Comparison of ENCODE assay signal across 1 cellular context in the genomic region with DNA sequence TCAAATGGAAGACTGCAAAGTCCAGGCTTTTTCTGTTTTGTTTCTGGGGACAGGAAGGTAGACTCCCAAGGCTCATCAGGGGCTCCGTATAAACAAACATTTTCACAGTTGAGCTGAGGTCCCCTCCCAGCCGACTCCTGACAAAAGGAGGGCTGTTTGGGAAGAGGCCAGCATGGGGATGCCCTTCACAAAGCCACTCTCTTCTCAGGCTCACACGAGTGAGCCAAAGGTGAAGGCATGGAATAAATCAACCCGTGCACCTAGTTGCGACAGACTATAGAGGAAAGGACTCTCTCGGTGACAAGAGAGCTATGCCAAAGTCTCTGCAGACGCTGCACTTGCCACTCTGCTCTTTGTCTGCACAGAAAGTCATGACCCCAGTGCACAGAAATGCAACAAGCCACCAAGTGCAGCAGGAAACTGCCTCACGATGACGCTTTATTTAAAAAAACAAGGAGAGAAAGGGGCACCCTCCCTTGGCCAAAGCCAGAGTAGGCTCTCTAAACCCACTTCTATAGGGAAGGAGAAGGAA.
A peak's percentile ranks its signal among the peaks of the same experiment; 100 is the strongest.
TF ChIP-seq lines count a peak whose summit lies in the region.

No MANE protein-coding gene starts in this region.

TF ChIP-seq in HepG2, 621 proteins besides CTCF, POLR2A, EP300 and RAD21 (continued from another document and continues in another):
- TF ChIP-seq, protein P1, sequence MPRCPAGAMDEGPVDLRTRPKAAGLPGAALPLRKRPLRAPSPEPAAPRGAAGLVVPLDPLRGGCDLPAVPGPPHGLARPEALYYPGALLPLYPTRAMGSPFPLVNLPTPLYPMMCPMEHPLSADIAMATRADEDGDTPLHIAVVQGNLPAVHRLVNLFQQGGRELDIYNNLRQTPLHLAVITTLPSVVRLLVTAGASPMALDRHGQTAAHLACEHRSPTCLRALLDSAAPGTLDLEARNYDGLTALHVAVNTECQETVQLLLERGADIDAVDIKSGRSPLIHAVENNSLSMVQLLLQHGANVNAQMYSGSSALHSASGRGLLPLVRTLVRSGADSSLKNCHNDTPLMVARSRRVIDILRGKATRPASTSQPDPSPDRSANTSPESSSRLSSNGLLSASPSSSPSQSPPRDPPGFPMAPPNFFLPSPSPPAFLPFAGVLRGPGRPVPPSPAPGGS (CRISPR knock-in tag; IDR thresholded peaks at IDR 0.05), result no peak; the same call in 1 of the 2 replicates
- TF ChIP-seq AHDC1 (CRISPR knock-in tag; IDR thresholded peaks at IDR 0.05; ENCODE audit: borderline replicate concordance) (peak; percentile 69; the same call in 1 of the 2 replicates), SKI (IDR thresholded peaks at IDR 0.05; ENCODE audit: partially characterized antibody) (peak; percentile 18), TARDBP (CRISPR knock-in tag; IDR thresholded peaks at IDR 0.05) (0 out of 2 replicates have a peak, but pooled peaks have one; percentile 29), ZNF850 (CRISPR knock-in tag; conservative IDR thresholded peaks at IDR 0.05) (no peak), MIER2 (CRISPR knock-in tag; IDR thresholded peaks at IDR 0.05) (0 out of 2 replicates have a peak, but pooled peaks have one; percentile 34), ARNTL (CRISPR knock-in tag; IDR thresholded peaks at IDR 0.05) (peak; percentile 33; the same call in 1 of the 2 replicates), ZNF207 (IDR thresholded peaks at IDR 0.05; ENCODE audit: borderline replicate concordance) (no peak), ZNF430 (CRISPR knock-in tag; IDR thresholded peaks at IDR 0.05) (peak; percentile 63; the same call in 1 of the 2 replicates), TFAP4 (IDR thresholded peaks at IDR 0.05; ENCODE audit: borderline replicate concordance, low read depth) (peak; percentile 44; the same call in 1 of the 2 replicates), TEAD3 (CRISPR knock-in tag; optimal IDR thresholded peaks at IDR 0.05; ENCODE audit: borderline replicate concordance) (peak; percentile 50), MZF1 (CRISPR knock-in tag; IDR thresholded peaks at IDR 0.05; ENCODE audit: borderline replicate concordance) (no peak), ZNF362 (CRISPR knock-in tag; IDR thresholded peaks at IDR 0.05; ENCODE audit: borderline replicate concordance) (peak; percentile 68; the same call in 1 of the 2 replicates), ZNF800 (CRISPR knock-in tag; IDR thresholded peaks at IDR 0.05) (no peak), ZNF589 (CRISPR knock-in tag; conservative IDR thresholded peaks at IDR 0.05) (0 out of 2 replicates have a peak, but pooled peaks have one; percentile 7), BHLHE40 (IDR thresholded peaks at IDR 0.05; ENCODE audit: low read length) (peak; percentile 63), ZNF75D (CRISPR knock-in tag; IDR thresholded peaks at IDR 0.05; ENCODE audit: borderline replicate concordance) (no peak), BCLAF1 (IDR thresholded peaks at IDR 0.05) (no peak), SNAI1 (CRISPR knock-in tag; IDR thresholded peaks at IDR 0.05; ENCODE audit: borderline replicate concordance) (no peak), NCOR1 (IDR thresholded peaks at IDR 0.05; ENCODE audit: borderline replicate concordance, low read length) (peak; percentile 87; the same call in 1 of the 2 replicates), MYC (CRISPR knock-in tag; IDR thresholded peaks at IDR 0.05; ENCODE audit: borderline replicate concordance) (peak; percentile 63; the same call in 1 of the 2 replicates), ZBTB7B (CRISPR knock-in tag; IDR thresholded peaks at IDR 0.05) (no peak), SRY (CRISPR knock-in tag; IDR thresholded peaks at IDR 0.05) (no peak), ESRRA (CRISPR knock-in tag; IDR thresholded peaks at IDR 0.05; ENCODE audit: low read depth) (0 out of 2 replicates have a peak, but pooled peaks have one; percentile 48), TCF7L2 (IDR thresholded peaks at IDR 0.05; ENCODE audit: low read depth, low read length) (no peak), HDAC1 (CRISPR knock-in tag; IDR thresholded peaks at IDR 0.05) (peak; percentile 60; the same call in 1 of the 2 replicates), CAMTA2 (CRISPR knock-in tag; IDR thresholded peaks at IDR 0.05; ENCODE audit: borderline replicate concordance) (no peak), PPARG (CRISPR knock-in tag; conservative IDR thresholded peaks at IDR 0.05) (peak; percentile 93), ETS1 (CRISPR knock-in tag; IDR thresholded peaks at IDR 0.05) (no peak)
- TF ChIP-seq, protein P2, sequence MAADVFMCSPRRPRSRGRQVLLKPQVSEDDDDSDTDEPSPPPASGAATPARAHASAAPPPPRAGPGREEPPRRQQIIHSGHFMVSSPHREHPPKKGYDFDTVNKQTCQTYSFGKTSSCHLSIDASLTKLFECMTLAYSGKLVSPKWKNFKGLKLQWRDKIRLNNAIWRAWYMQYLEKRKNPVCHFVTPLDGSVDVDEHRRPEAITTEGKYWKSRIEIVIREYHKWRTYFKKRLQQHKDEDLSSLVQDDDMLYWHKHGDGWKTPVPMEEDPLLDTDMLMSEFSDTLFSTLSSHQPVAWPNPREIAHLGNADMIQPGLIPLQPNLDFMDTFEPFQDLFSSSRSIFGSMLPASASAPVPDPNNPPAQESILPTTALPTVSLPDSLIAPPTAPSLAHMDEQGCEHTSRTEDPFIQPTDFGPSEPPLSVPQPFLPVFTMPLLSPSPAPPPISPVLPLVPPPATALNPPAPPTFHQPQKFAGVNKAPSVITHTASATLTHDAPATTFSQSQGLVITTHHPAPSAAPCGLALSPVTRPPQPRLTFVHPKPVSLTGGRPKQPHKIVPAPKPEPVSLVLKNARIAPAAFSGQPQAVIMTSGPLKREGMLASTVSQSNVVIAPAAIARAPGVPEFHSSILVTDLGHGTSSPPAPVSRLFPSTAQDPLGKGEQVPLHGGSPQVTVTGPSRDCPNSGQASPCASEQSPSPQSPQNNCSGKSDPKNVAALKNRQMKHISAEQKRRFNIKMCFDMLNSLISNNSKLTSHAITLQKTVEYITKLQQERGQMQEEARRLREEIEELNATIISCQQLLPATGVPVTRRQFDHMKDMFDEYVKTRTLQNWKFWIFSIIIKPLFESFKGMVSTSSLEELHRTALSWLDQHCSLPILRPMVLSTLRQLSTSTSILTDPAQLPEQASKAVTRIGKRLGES (CRISPR knock-in tag; IDR thresholded peaks at IDR 0.05; ENCODE audit: borderline replicate concordance), result no peak
- TF ChIP-seq, protein P3, sequence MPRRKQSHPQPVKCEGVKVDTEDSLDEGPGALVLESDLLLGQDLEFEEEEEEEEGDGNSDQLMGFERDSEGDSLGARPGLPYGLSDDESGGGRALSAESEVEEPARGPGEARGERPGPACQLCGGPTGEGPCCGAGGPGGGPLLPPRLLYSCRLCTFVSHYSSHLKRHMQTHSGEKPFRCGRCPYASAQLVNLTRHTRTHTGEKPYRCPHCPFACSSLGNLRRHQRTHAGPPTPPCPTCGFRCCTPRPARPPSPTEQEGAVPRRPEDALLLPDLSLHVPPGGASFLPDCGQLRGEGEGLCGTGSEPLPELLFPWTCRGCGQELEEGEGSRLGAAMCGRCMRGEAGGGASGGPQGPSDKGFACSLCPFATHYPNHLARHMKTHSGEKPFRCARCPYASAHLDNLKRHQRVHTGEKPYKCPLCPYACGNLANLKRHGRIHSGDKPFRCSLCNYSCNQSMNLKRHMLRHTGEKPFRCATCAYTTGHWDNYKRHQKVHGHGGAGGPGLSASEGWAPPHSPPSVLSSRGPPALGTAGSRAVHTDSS (CRISPR knock-in tag; conservative IDR thresholded peaks at IDR 0.05), result no peak
- TF ChIP-seq, protein P4, sequence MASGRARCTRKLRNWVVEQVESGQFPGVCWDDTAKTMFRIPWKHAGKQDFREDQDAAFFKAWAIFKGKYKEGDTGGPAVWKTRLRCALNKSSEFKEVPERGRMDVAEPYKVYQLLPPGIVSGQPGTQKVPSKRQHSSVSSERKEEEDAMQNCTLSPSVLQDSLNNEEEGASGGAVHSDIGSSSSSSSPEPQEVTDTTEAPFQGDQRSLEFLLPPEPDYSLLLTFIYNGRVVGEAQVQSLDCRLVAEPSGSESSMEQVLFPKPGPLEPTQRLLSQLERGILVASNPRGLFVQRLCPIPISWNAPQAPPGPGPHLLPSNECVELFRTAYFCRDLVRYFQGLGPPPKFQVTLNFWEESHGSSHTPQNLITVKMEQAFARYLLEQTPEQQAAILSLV (CRISPR knock-in tag; IDR thresholded peaks at IDR 0.05; ENCODE audit: borderline replicate concordance), result no peak
